ENCODE assay signal across 8 cellular contexts in the genomic region with DNA sequence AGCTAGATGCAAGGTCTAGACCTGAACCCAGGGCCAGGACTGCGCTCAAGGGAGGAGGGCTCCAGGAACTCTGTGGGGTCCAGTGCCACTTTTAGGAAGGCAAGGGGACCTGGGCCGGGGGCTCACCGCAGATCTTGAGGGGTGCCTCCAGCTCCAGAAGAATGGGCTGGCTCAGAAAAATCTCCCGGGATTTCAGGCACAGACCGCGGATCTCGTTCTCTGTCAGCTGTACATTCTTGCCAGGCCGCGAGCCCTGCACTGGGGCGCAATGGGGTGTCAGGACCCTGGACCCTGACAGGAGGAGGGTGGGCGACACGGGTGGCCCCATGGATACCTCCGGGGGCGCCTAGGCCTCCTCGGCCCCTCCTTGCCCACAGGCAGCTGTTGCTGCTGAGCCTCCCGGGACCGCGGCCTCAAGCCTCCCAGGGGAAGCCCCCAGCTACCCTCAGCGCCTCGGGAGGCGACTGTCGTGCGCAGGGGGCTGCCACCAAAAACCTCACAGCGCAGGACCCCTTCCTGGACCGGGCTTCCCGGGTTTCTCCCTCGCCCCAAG. TPM values are rescaled to one million over a fixed set of nuclear protein-coding genes. Genes with fewer than 3 reads are reported as not detected.
DNase-seq lines count a peak whose midpoint lies in the region; ATAC-seq and TF ChIP-seq lines count a peak whose summit lies in the region.

No MANE protein-coding gene starts in this region.

- no peaks in the 10 kb centered on the region for H3K27me3 Mint-ChIP-seq in progenitor cell of endocrine pancreas

- H4K20me1 ChIP-seq in BLaER1: peaks cover 54% of the 10 kb centered on the region

- no TSS peak for BruUV-seq in Panc1 (replicated peaks; lab: Mats Ljungman, UMichigan)

- DNase-seq in Panc1 (ENCODE audit: low read depth, low spot score): no peak
- no peak for DNase-seq in esophagus muscularis mucosa (ENCODE audit: extremely low spot score)
- no peak for DNase-seq in progenitor cell of endocrine pancreas (ENCODE audit: low spot score, unreplicated experiment)
- DNase-seq in NCI-H2171 treated with DMSO at 0.1 percent for 48 hours (lab: John Stamatoyannopoulos, UW): no peak
- DNase-seq in NOMO-1 (lab: John Stamatoyannopoulos, UW; ENCODE audit: unreplicated experiment in 2 of 2): no peak
- DNase-seq in effector CD4-positive, alpha-beta T cell: no peak

- no peak overlapping the region for H3K27ac Mint-ChIP-seq in progenitor cell of endocrine pancreas

- POLR2A ChIA-PET in Panc1 (lab: Charles Lee): interaction anchor here (0.5 to 1.7 kb wide), 11 partner anchors 11 to 354 kb away, joined by 3 to 8 read pairs (median 4); no protein-coding TSS in a partner anchor

- peaks cover 6% of the 10 kb centered on the region for H3K4me1 Mint-ChIP-seq in progenitor cell of endocrine pancreas (ENCODE audit: low read depth)

- peak overlapping the region; percentile 96 for H3K9ac ChIP-seq in BLaER1

- H3K36me3 ChIP-seq in BLaER1: peaks cover 52% of the 10 kb centered on the region
- H3K36me3 ChIP-seq in Panc1 (ENCODE audit: control insufficient read depth, insufficient read depth, low read length): peaks cover 7% of the 10 kb centered on the region
- peaks cover 22 to 45% (median 39%) of the 10 kb centered on the region in 4 donors for H3K36me3 ChIP-seq in esophagus muscularis mucosa

- no peaks in the 10 kb centered on the region for H3K9me3 Mint-ChIP-seq in progenitor cell of endocrine pancreas (ENCODE audit: low read depth)

- H3K4me3 ChIP-seq in BLaER1: peak overlapping the region; percentile 97
- peak overlapping the region; percentile 84 to 96 for H3K4me3 ChIP-seq in Panc1 (ENCODE audit: low read depth in 2 of 2, low read length in 2 of 2)
- peak overlapping the region; percentile 80 to 92 (median 88) for H3K4me3 ChIP-seq in esophagus muscularis mucosa

- H3K9me3 ChIP-seq in BLaER1: no peaks in the 10 kb centered on the region
- no peaks in the 10 kb centered on the region for H3K9me3 ChIP-seq in Panc1 (ENCODE audit: control insufficient read depth, insufficient read depth, low read depth, low read length)
- H3K9me3 ChIP-seq in esophagus muscularis mucosa: no peaks in the 10 kb centered on the region

- H3K27ac ChIP-seq in BLaER1 (peak overlapping the region; percentile 99), Panc1 (ENCODE audit: low read length) (peak overlapping the region; percentile 88), esophagus muscularis mucosa (replicated peaks in 1 of 4) (peak overlapping the region; percentile 93 to 98 (median 94))

- peak overlapping the region; percentile 90 for H3K4me2 ChIP-seq in BLaER1

- intact Hi-C loops in Panc1 (cut with micrococcal nuclease; ENCODE audit: unreplicated experiment) (no loop called here), esophagus muscularis mucosa (cut with DNase I) (loop anchor here (5.0 kb wide), 2 partner anchors 66 to 106 kb away; a partner anchor contains a TSS)

- peaks cover 91% of the 10 kb centered on the region for H3K4me1 ChIP-seq in BLaER1
- H3K4me1 ChIP-seq in Panc1 (ENCODE audit: control insufficient read depth, insufficient read depth, low read length): peaks cover 38% of the 10 kb centered on the region
- H3K4me1 ChIP-seq in esophagus muscularis mucosa: peaks cover 23 to 54% (median 45%) of the 10 kb centered on the region in 4 donors

- TF ChIP-seq CTCF in Panc1 (IDR thresholded peaks at IDR 0.05): no peak
- TF ChIP-seq CTCF in esophagus muscularis mucosa (IDR thresholded peaks at IDR 0.05): no peak
- no peak for TF ChIP-seq CTCF in progenitor cell of endocrine pancreas (IDR thresholded peaks at IDR 0.05; ENCODE audit: unreplicated experiment)

- ATAC-seq in GM21717 (IDR thresholded peaks at IDR 0.05; ENCODE audit: unreplicated experiment) (peak; percentile 9), Panc1 (peak; percentile 9; the same call in 1 of the 2 replicates)

- TF ChIP-seq EP300 in esophagus muscularis mucosa (IDR thresholded peaks at IDR 0.05): no peak

- in situ Hi-C loops in Panc1 (cut with HindIII; ENCODE audit: low pct_unique_long_range_greater_than_20kb, low sequenced_read_pairs): no loop called here

- CTCF ChIA-PET in Panc1 (lab: Charles Lee): interaction anchor here (0.6 to 1.6 kb wide), 9 partner anchors 10 to 104 kb away, joined by 3 to 9 read pairs (median 6); a partner anchor contains a TSS

- peak overlapping the region; percentile 76 for H3K4me3 Mint-ChIP-seq in progenitor cell of endocrine pancreas (ENCODE audit: low read depth)

- no peak for TF ChIP-seq POLR2A in esophagus muscularis mucosa (IDR thresholded peaks at IDR 0.05; ENCODE audit: low read depth)

- H3K27me3 ChIP-seq in BLaER1 (no peaks in the 10 kb centered on the region), Panc1 (ENCODE audit: control insufficient read depth, insufficient read depth, low read length) (no peaks in the 10 kb centered on the region), esophagus muscularis mucosa (peaks cover 0 to 31% (median 0%) of the 10 kb centered on the region in 4 donors)

- WGBS in esophagus muscularis mucosa: 5% methylated on average over 15 of the region's 27 CpGs

- H3K36me3 Mint-ChIP-seq in progenitor cell of endocrine pancreas (ENCODE audit: insufficient read depth): peaks cover 5% of the 10 kb centered on the region

RNA-seq across cellular contexts. Expression of a gene that starts 0.6 kb away (rescaled TPM):
- 361 TPM for total RNA-seq in Panc1 (2021; ENCODE audit: unreplicated experiment)
- 412 TPM for polyA plus RNA-seq in Panc1 (2012; ENCODE audit: insufficient read length)
- 10 to 100 TPM; 56.9 to 87.3 (median 78.7) TPM for total RNA-seq in esophagus muscularis mucosa
- 140 and 145 TPM in 2 replicates for total RNA-seq in progenitor cell of endocrine pancreas

RNA-seq across cellular contexts. Expression of a gene that starts 2.9 kb away (rescaled TPM):
- 0.33 TPM for total RNA-seq in Panc1 (2021; ENCODE audit: unreplicated experiment)
- 0.68 TPM for polyA plus RNA-seq in Panc1 (2012; ENCODE audit: insufficient read length)
- 1 to 10 TPM in 3 of 4 donors, under 1 TPM in 1; 0.57 to 2.8 (median 1.2) TPM for total RNA-seq in esophagus muscularis mucosa
- 0.24 TPM in 1 of 2 replicates, not detected in the other for total RNA-seq in progenitor cell of endocrine pancreas

RNA-seq across cellular contexts. Expression of a gene that starts 9.2 kb away (rescaled TPM):
- 33.1 TPM for total RNA-seq in Panc1 (2021; ENCODE audit: unreplicated experiment)
- polyA plus RNA-seq in Panc1 (2012; ENCODE audit: insufficient read length): 24.4 TPM
- 10 to 100 TPM; 10.7 to 16.7 (median 12.7) TPM for total RNA-seq in esophagus muscularis mucosa
- 39.0 and 49.1 TPM in 2 replicates for total RNA-seq in progenitor cell of endocrine pancreas

RNA-seq across cellular contexts. Expression of a gene that starts 14.5 kb away (rescaled TPM):
- 1.0 TPM for total RNA-seq in Panc1 (2021; ENCODE audit: unreplicated experiment)
- polyA plus RNA-seq in Panc1 (2012; ENCODE audit: insufficient read length): 1.4 TPM
- total RNA-seq in esophagus muscularis mucosa: 1 to 10 TPM in 2 of 4 donors, under 1 TPM in 2; 0.83 to 1.9 (median 1.2) TPM
- 0.29 and 0.53 TPM in 2 replicates for total RNA-seq in progenitor cell of endocrine pancreas

RNA-seq across cellular contexts. Expression of a gene that starts 27.3 kb away (rescaled TPM):
- total RNA-seq in Panc1 (2021; ENCODE audit: unreplicated experiment): 68.5 TPM
- polyA plus RNA-seq in Panc1 (2012; ENCODE audit: insufficient read length): 87.9 TPM
- total RNA-seq in esophagus muscularis mucosa: 10 to 100 TPM; 34.0 to 51.0 (median 48.0) TPM
- total RNA-seq in progenitor cell of endocrine pancreas: 51.7 and 53.8 TPM in 2 replicates
